Comparison of ENCODE assay signal across 9 cellular contexts in genomic region chr19:2542341-2543069, GRCh38.
DNase-seq lines count a peak whose midpoint lies in the region; ATAC-seq and TF ChIP-seq lines count a peak whose summit lies in the region.
"Had no signal": no experiment of that assay in that cellular context is flagged by ENCODE, and none has a peak within 500 bp of the region (broad histone marks: within the 10 kb centered on the region; RNA-seq: fewer than 3 reads in every experiment).

No MANE protein-coding gene starts in this region.

- H3K36me3 Mint-ChIP-seq in CD4-positive, alpha-beta T cell (ENCODE audit: low read depth) = no peaks in the 10 kb centered on the region

- peaks cover 35 to 80% (median 72%) of the 10 kb centered on the region in 9 donors for H3K4me1 ChIP-seq in heart right ventricle
- H3K4me1 ChIP-seq in gastrocnemius medialis = peaks cover 59 to 71% of the 10 kb centered on the region in 2 donors

- no peak overlapping the region for H3K27ac Mint-ChIP-seq in CD4-positive, alpha-beta T cell

- POLR2A ChIA-PET in CD4-positive, alpha-beta T cell (lab: Charles Lee) = interaction anchor here (1.4 to 3.2 kb wide), 2 partner anchors 19 to 66 kb away, joined by 6 to 19 read pairs; partner anchors contain the start of gene GADD45B

- H3K27me3 ChIP-seq in heart right ventricle (no peaks in the 10 kb centered on the region), gastrocnemius medialis (no peaks in the 10 kb centered on the region)
- no peaks in the 10 kb centered on the region for H3K27me3 ChIP-seq in CD4-positive, alpha-beta T cell (ENCODE audit: control insufficient read depth, insufficient read depth, low read length)

- in situ Hi-C loops in gastrocnemius medialis (cut with MboI; ENCODE audit: low sequenced_read_pairs in 4 of 4) = loop anchor here in 3 of 4 donors (5.0 to 10.0 kb wide), 2 partner anchors 65 to 68 kb away; partner anchors contain the start of gene GADD45B (in 3 of the 3)

- peaks cover 9% of the 10 kb centered on the region for H3K4me1 Mint-ChIP-seq in CD4-positive, alpha-beta T cell (ENCODE audit: low read depth)

- H3K27me3 Mint-ChIP-seq in CD4-positive, alpha-beta T cell = no peaks in the 10 kb centered on the region

- H3K36me3 ChIP-seq in heart right ventricle (no peaks in the 10 kb centered on the region), gastrocnemius medialis (no peaks in the 10 kb centered on the region)

- TF ChIP-seq CTCF in GM12865 (IDR thresholded peaks at IDR 0.05; ENCODE audit: insufficient read depth, low read depth, low read length, missing control alignments) (no peak), heart right ventricle (IDR thresholded peaks at IDR 0.05) (no peak), gastrocnemius medialis (IDR thresholded peaks at IDR 0.05 in 4 of 5, conservative IDR thresholded peaks at IDR 0.05 in 1 of 5) (no peak)
- no peak for TF ChIP-seq CTCF in CD4-positive, alpha-beta T cell (IDR thresholded peaks at IDR 0.05)

- DNase-seq in GM12865 (ENCODE audit: low read depth) = peak; percentile 56
- DNase-seq in SHP77 treated with DMSO at 0.1 percent for 48 hours (lab: John Stamatoyannopoulos, UW) = peak; percentile 35
- no peak for DNase-seq in heart right ventricle
- DNase-seq in gastrocnemius medialis = no peak
- DNase-seq in CD4-positive, alpha-beta T cell = no peak
- no peak for DNase-seq in NCI-H187 (lab: John Stamatoyannopoulos, UW)
- DNase-seq in NK-92 (lab: John Stamatoyannopoulos, UW; ENCODE audit: unreplicated experiment) = no peak
- no peak for DNase-seq in cerebellar nuclear complex (lab: John Stamatoyannopoulos, UW)
- DNase-seq: foreskin fibroblast had no signal

- H3K27ac ChIP-seq in heart right ventricle (peak overlapping the region; percentile 83 to 97 (median 93)), gastrocnemius medialis (peak overlapping the region; percentile 88 to 94 (median 90))
- H3K27ac ChIP-seq in CD4-positive, alpha-beta T cell (ENCODE audit: low read depth, low read length) = no peak overlapping the region

- no peak overlapping the region for H3K4me3 Mint-ChIP-seq in CD4-positive, alpha-beta T cell

- WGBS in heart right ventricle, 2 donors = 79 to 84% methylated on average over 22 of the region's 22 CpGs

- H3K9me3 ChIP-seq in heart right ventricle (no peaks in the 10 kb centered on the region), gastrocnemius medialis (no peaks in the 10 kb centered on the region)
- H3K9me3 ChIP-seq in CD4-positive, alpha-beta T cell (ENCODE audit: control insufficient read depth, low read length) = no peaks in the 10 kb centered on the region

- ATAC-seq in heart right ventricle = no peak
- ATAC-seq in gastrocnemius medialis = no peak
- ATAC-seq in CD4-positive, alpha-beta T cell (ENCODE audit: poor library complexity) = no peak

- H3K4me3 ChIP-seq in GM12865 (ENCODE audit: low read depth, low read length) (no peak overlapping the region), heart right ventricle (peak overlapping the region in 4 of 10 donors; percentile 19 to 35 (median 30)), gastrocnemius medialis (peak overlapping the region in 2 of 4 donors; percentile 22 to 35)

- CTCF ChIA-PET in CD4-positive, alpha-beta T cell (lab: Charles Lee) = interaction anchor here (0.6 to 2.4 kb wide), 4 partner anchors 39 to 1321 kb away, joined by 3 to 6 read pairs (median 5); no protein-coding TSS in a partner anchor

- intact Hi-C loops in heart right ventricle (cut with DNase I) = loop anchor here in 9 of 10 donors (1.0 to 5.0 kb wide), 7 partner anchors 35 to 66 kb away; partner anchors contain the start of gene GADD45B (in 6 of the 9)
- intact Hi-C loops in gastrocnemius medialis (cut with DNase I; ENCODE audit: low total_unique reads) = loop anchor here (1.0 to 5.0 kb wide), 2 partner anchors 37 to 45 kb away; no protein-coding TSS in a partner anchor
- intact Hi-C loops in CD4-positive, alpha-beta T cell (cut with DNase I, micrococcal nuclease) = no loop called here

- no peak for TF ChIP-seq POLR2A in gastrocnemius medialis (IDR thresholded peaks at IDR 0.05)

- H3K9me3 Mint-ChIP-seq in CD4-positive, alpha-beta T cell = no peaks in the 10 kb centered on the region

Comparison
In these comparisons a context has a peak if more than half of its experiments do, and no peak if none do; other contexts are left out.
1. DNase-seq: peak in GM12865 (single experiment) and SHP77 treated with DMSO at 0.1 percent for 48 hours (single experiment); none in heart right ventricle (0 of 2), gastrocnemius medialis (0 of 2), CD4-positive, alpha-beta T cell (0 of 10), NCI-H187 (0 of 2), NK-92 (single experiment) and cerebellar nuclear complex (0 of 2).
2. intact Hi-C loops: an anchor here in heart right ventricle (1.0 to 5.0 kb wide) and gastrocnemius medialis (1.0 to 5.0 kb wide); none called in CD4-positive, alpha-beta T cell.